ENCODE assay signal across 18 cellular contexts in the genomic region with DNA sequence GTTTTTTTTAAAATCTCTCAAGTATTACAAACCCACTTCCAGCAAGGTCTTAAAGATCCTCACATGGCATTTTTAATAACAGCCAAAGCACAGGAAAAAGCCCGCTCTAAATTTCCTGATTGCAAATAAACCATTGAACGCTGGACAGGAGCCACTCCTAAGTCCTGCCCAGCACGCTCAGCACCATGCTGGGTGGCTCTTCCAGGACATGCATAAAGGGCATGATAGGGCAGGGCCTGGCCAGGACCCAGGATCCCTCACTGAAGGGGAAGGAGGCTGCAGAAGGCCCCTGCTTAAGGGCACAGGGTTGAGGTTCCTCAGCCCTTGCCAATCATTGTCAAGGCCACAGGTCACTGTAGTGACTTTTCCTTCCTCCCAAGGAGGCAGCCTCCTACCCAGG.
DNase-seq lines count a peak whose midpoint lies in the region; ATAC-seq, FAIRE-seq and TF ChIP-seq lines count a peak whose summit lies in the region.
"Had no signal": no experiment of that assay in that cellular context is flagged by ENCODE, and none has a peak within 500 bp of the region (broad histone marks: within the 10 kb centered on the region; RNA-seq: fewer than 3 reads in every experiment).

No MANE protein-coding gene starts in this region.

- CTCF ChIA-PET in activated CD8-positive, alpha-beta T cell treated with anti-CD3 and anti-CD28 coated beads, Interleukin-2, amount 10 ng/mL, durations not matched to agents 7 days and 5 days (lab: Charles Lee) = interaction anchor here (0.9 to 6.8 kb wide), 2 partner anchors 206 to 213 kb away, joined by 3 to 318 read pairs; a partner anchor contains a TSS
- CTCF ChIA-PET in activated CD8-positive, alpha-beta T cell treated with anti-CD3 and anti-CD28 coated beads for 36 hours (lab: Charles Lee) = interaction anchor here (6.1 to 6.9 kb wide), 2 partner anchors 26 to 213 kb away, joined by 82 to 247 read pairs; a partner anchor contains a TSS

- no peak for TF ChIP-seq POLR2A in gastrocnemius medialis (IDR thresholded peaks at IDR 0.05)

- intact Hi-C loops in activated CD8-positive, alpha-beta T cell treated with anti-CD3 and anti-CD28 coated beads for 36 hours (cut with micrococcal nuclease) = loop anchor here (10.0 kb wide), 2 partner anchors 104 to 334 kb away; a partner anchor contains a TSS
- intact Hi-C loops in gastrocnemius medialis (cut with DNase I; ENCODE audit: low total_unique reads) = no loop called here

- H3K4me1 ChIP-seq in right atrium auricular region = peaks cover 5 to 58% of the 10 kb centered on the region in 2 donors
- H3K4me1 ChIP-seq in gastrocnemius medialis = peaks cover 41 to 50% of the 10 kb centered on the region in 2 donors

- no peak for ATAC-seq in activated CD8-positive, alpha-beta T cell treated with anti-CD3 and anti-CD28 coated beads, Interleukin-2, amount 10 ng/mL, durations not matched to agents 7 days and 5 days
- no peak for ATAC-seq in activated CD8-positive, alpha-beta T cell treated with anti-CD3 and anti-CD28 coated beads for 36 hours
- ATAC-seq in gastrocnemius medialis (no peak), HG03342 (IDR thresholded peaks at IDR 0.05; ENCODE audit: unreplicated experiment) (no peak)

- H3K27ac Mint-ChIP-seq in activated CD8-positive, alpha-beta T cell treated with anti-CD3 and anti-CD28 coated beads, Interleukin-2, amount 10 ng/mL, durations not matched to agents 7 days and 5 days = peak overlapping the region; percentile 2
- H3K27ac Mint-ChIP-seq in activated CD8-positive, alpha-beta T cell treated with anti-CD3 and anti-CD28 coated beads for 36 hours = no peak overlapping the region
- no peak overlapping the region for H3K27ac Mint-ChIP-seq in chondrocyte (ENCODE audit: unreplicated experiment)

- in situ Hi-C loops in gastrocnemius medialis (cut with MboI; ENCODE audit: low sequenced_read_pairs in 4 of 4) = loop anchor here in 3 of 4 donors (5.0 to 10.0 kb wide), 3 partner anchors 84 to 216 kb away; a partner anchor contains a TSS

- no peaks in the 10 kb centered on the region for H3K9me3 Mint-ChIP-seq in activated CD8-positive, alpha-beta T cell treated with anti-CD3 and anti-CD28 coated beads, Interleukin-2, amount 10 ng/mL, durations not matched to agents 7 days and 5 days (ENCODE audit: insufficient read depth)
- no peaks in the 10 kb centered on the region for H3K9me3 Mint-ChIP-seq in activated CD8-positive, alpha-beta T cell treated with anti-CD3 and anti-CD28 coated beads for 36 hours
- no peaks in the 10 kb centered on the region for H3K9me3 Mint-ChIP-seq in chondrocyte (ENCODE audit: low read depth)

- H3K36me3 Mint-ChIP-seq in activated CD8-positive, alpha-beta T cell treated with anti-CD3 and anti-CD28 coated beads, Interleukin-2, amount 10 ng/mL, durations not matched to agents 7 days and 5 days (ENCODE audit: low read depth) = no peaks in the 10 kb centered on the region
- peaks cover 6% of the 10 kb centered on the region for H3K36me3 Mint-ChIP-seq in activated CD8-positive, alpha-beta T cell treated with anti-CD3 and anti-CD28 coated beads for 36 hours (ENCODE audit: low read depth)
- H3K36me3 Mint-ChIP-seq in chondrocyte (ENCODE audit: low read depth) = peaks cover 22% of the 10 kb centered on the region

- FAIRE-seq in GM19239 (lab: Jason Lieb, UNC) = no peak

- no peak for DNase-seq in activated CD8-positive, alpha-beta T cell treated with anti-CD3 and anti-CD28 coated beads, Interleukin-2, amount 10 ng/mL, durations not matched to agents 7 days and 5 days
- no peak for DNase-seq in activated CD8-positive, alpha-beta T cell treated with anti-CD3 and anti-CD28 coated beads for 36 hours
- peak; percentile 52 for DNase-seq in chondrocyte (ENCODE audit: low spot score)
- DNase-seq in right atrium auricular region (ENCODE audit: low spot score) = no peak
- DNase-seq in gastrocnemius medialis = no peak
- no peak for DNase-seq in NCI-H2029 (lab: John Stamatoyannopoulos, UW)
- DNase-seq in GM19239 (ENCODE audit: insufficient read length, low spot score) = no peak
- DNase-seq: 8988T, COR-L47, HCEC 1CT, KBM-7, NCI-H1105, NCI-H1694 treated with DMSO at 0.1 percent for 48 hours, NCI-H446, SHP77 had no signal

- peaks cover 56% of the 10 kb centered on the region for H3K4me1 Mint-ChIP-seq in activated CD8-positive, alpha-beta T cell treated with anti-CD3 and anti-CD28 coated beads, Interleukin-2, amount 10 ng/mL, durations not matched to agents 7 days and 5 days (ENCODE audit: low read depth)
- peaks cover 36% of the 10 kb centered on the region for H3K4me1 Mint-ChIP-seq in activated CD8-positive, alpha-beta T cell treated with anti-CD3 and anti-CD28 coated beads for 36 hours (ENCODE audit: low read depth)
- peaks cover 26% of the 10 kb centered on the region for H3K4me1 Mint-ChIP-seq in chondrocyte (ENCODE audit: low read depth)

- peaks cover 2% of the 10 kb centered on the region for H3K27me3 Mint-ChIP-seq in activated CD8-positive, alpha-beta T cell treated with anti-CD3 and anti-CD28 coated beads, Interleukin-2, amount 10 ng/mL, durations not matched to agents 7 days and 5 days (ENCODE audit: low read depth)
- peaks cover 6% of the 10 kb centered on the region for H3K27me3 Mint-ChIP-seq in activated CD8-positive, alpha-beta T cell treated with anti-CD3 and anti-CD28 coated beads for 36 hours
- H3K27me3 Mint-ChIP-seq in chondrocyte (ENCODE audit: low read depth) = no peaks in the 10 kb centered on the region

- POLR2A ChIA-PET in activated CD8-positive, alpha-beta T cell treated with anti-CD3 and anti-CD28 coated beads, Interleukin-2, amount 10 ng/mL, durations not matched to agents 7 days and 5 days (lab: Charles Lee) = no interaction called here
- POLR2A ChIA-PET in activated CD8-positive, alpha-beta T cell treated with anti-CD3 and anti-CD28 coated beads for 36 hours (lab: Charles Lee) = interaction anchor here (1.3 kb wide), 1 partner anchor 90 kb away, joined by 3 read pairs; no protein-coding TSS in a partner anchor

- no peaks in the 10 kb centered on the region for H3K9me3 ChIP-seq in right atrium auricular region
- no peaks in the 10 kb centered on the region for H3K9me3 ChIP-seq in gastrocnemius medialis

- H3K4me3 ChIP-seq in right atrium auricular region (no peak overlapping the region), gastrocnemius medialis (no peak overlapping the region)

- no peak overlapping the region for H3K4me3 Mint-ChIP-seq in activated CD8-positive, alpha-beta T cell treated with anti-CD3 and anti-CD28 coated beads, Interleukin-2, amount 10 ng/mL, durations not matched to agents 7 days and 5 days
- H3K4me3 Mint-ChIP-seq in activated CD8-positive, alpha-beta T cell treated with anti-CD3 and anti-CD28 coated beads for 36 hours = no peak overlapping the region
- no peak overlapping the region for H3K4me3 Mint-ChIP-seq in chondrocyte (ENCODE audit: unreplicated experiment)

- H3K27ac ChIP-seq in right atrium auricular region (peak overlapping the region; percentile 84 to 97), gastrocnemius medialis (peak overlapping the region; percentile 83 to 94 (median 88))
- H3K27ac ChIP-seq: C4-2B, HL-60 had no signal

- no peaks in the 10 kb centered on the region for H3K27me3 ChIP-seq in right atrium auricular region
- no peaks in the 10 kb centered on the region for H3K27me3 ChIP-seq in gastrocnemius medialis

- no peak for TF ChIP-seq CTCF in activated CD8-positive, alpha-beta T cell treated with anti-CD3 and anti-CD28 coated beads for 36 hours (IDR thresholded peaks at IDR 0.05)
- TF ChIP-seq CTCF in chondrocyte (IDR thresholded peaks at IDR 0.05) = no peak
- no peak for TF ChIP-seq CTCF in right atrium auricular region (IDR thresholded peaks at IDR 0.05)
- TF ChIP-seq CTCF in gastrocnemius medialis (IDR thresholded peaks at IDR 0.05 in 4 of 5, conservative IDR thresholded peaks at IDR 0.05 in 1 of 5) = no peak

- peaks cover 73% of the 10 kb centered on the region for H3K36me3 ChIP-seq in right atrium auricular region
- H3K36me3 ChIP-seq in gastrocnemius medialis = peaks cover 0 to 8% of the 10 kb centered on the region in 2 donors
